8 cellular contexts compared by ENCODE assay signal in genomic region chr2:147843421-147843863, GRCh38. TPM values are rescaled to one million over a fixed set of nuclear protein-coding genes. Genes with fewer than 3 reads are reported as not detected.
DNase-seq lines count a peak whose midpoint lies in the region; TF ChIP-seq lines count a peak whose summit lies in the region.

No MANE protein-coding gene starts in this region.

- no peak overlapping the region for H3K27ac ChIP-seq in OCI-LY3 (ENCODE audit: low read length)
- peak overlapping the region; percentile 94 for H3K27ac ChIP-seq in epithelial cell of prostate

- H3K36me3 ChIP-seq in ES-I3 (ENCODE audit: insufficient read depth, low read length) = no peaks in the 10 kb centered on the region
- no peaks in the 10 kb centered on the region for H3K36me3 ChIP-seq in OCI-LY3 (replicated peaks; ENCODE audit: low read depth, low read length)

- H3K27me3 Mint-ChIP-seq in progenitor cell of endocrine pancreas = peaks cover 10% of the 10 kb centered on the region

- peak overlapping the region; percentile 77 for H3K4me3 ChIP-seq in OCI-LY3 (ENCODE audit: low read length)

- H3K79me2 ChIP-seq in OCI-LY3 (ENCODE audit: low read length) = peaks cover 5% of the 10 kb centered on the region; the same call in 1 of the 2 replicates

- H3K4me3 Mint-ChIP-seq in progenitor cell of endocrine pancreas (ENCODE audit: low read depth) = peak overlapping the region; percentile 99

- peak overlapping the region; percentile 64 for H3K4me2 ChIP-seq in OCI-LY3 (ENCODE audit: low read length)

- H3K36me3 Mint-ChIP-seq in progenitor cell of endocrine pancreas (ENCODE audit: insufficient read depth) = no peaks in the 10 kb centered on the region

- H3K4me1 ChIP-seq in ES-I3 (ENCODE audit: insufficient read depth, low read length) = peaks cover 6% of the 10 kb centered on the region
- H3K4me1 ChIP-seq in OCI-LY3 (ENCODE audit: low read length) = peaks cover 14% of the 10 kb centered on the region

- no peak overlapping the region for H2AFZ ChIP-seq in OCI-LY3 (ENCODE audit: low read depth, low read length)

- no peaks in the 10 kb centered on the region for H4K20me1 ChIP-seq in OCI-LY3 (ENCODE audit: insufficient read depth, low read length)

- H3K9ac ChIP-seq in ES-I3 (ENCODE audit: low read depth, low read length) (peak overlapping the region; percentile 78), OCI-LY3 (ENCODE audit: low read length) (no peak overlapping the region)

- H3K9me3 ChIP-seq in ES-I3 (ENCODE audit: control insufficient read depth, insufficient read depth, low read length) = no peaks in the 10 kb centered on the region; the same call in 1 of the 2 replicates
- no peaks in the 10 kb centered on the region for H3K9me3 ChIP-seq in OCI-LY3 (ENCODE audit: insufficient read depth, low read length)

- peaks cover 28% of the 10 kb centered on the region for H3K4me1 Mint-ChIP-seq in progenitor cell of endocrine pancreas (ENCODE audit: low read depth)

- H3K27ac Mint-ChIP-seq in progenitor cell of endocrine pancreas = peak overlapping the region; percentile 99

- TF ChIP-seq CTCF in OCI-LY3 (IDR thresholded peaks at IDR 0.05; ENCODE audit: low read depth, low read length) (no peak), progenitor cell of endocrine pancreas (IDR thresholded peaks at IDR 0.05; ENCODE audit: unreplicated experiment) (no peak)

- H3K9me3 Mint-ChIP-seq in progenitor cell of endocrine pancreas (ENCODE audit: low read depth) = no peaks in the 10 kb centered on the region

- no peak for DNase-seq in epithelial cell of prostate (ENCODE audit: low read depth, low spot score)
- DNase-seq in progenitor cell of endocrine pancreas (ENCODE audit: low spot score, unreplicated experiment) = no peak
- no peak for DNase-seq in central memory CD4-positive, alpha-beta T cell
- no peak for DNase-seq in Kasumi-1 (lab: John Stamatoyannopoulos, UW)
- DNase-seq in NOMO-1 treated with dmso at 0.1 percent for 144 hours (lab: John Stamatoyannopoulos, UW; ENCODE audit: unreplicated experiment) = no peak
- DNase-seq in NAMALWA (ENCODE audit: low spot score) = no peak

- H3K27me3 ChIP-seq in OCI-LY3 (ENCODE audit: low read depth, low read length) = 0 out of 2 replicates have a peak, but pooled peaks cover 7% of the 10 kb centered on the region

RNA-seq across cellular contexts. Expression of gene ACVR2A, which starts 1.4 kb away (rescaled TPM):
- 40.5 and 44.1 TPM in 2 replicates for total RNA-seq in progenitor cell of endocrine pancreas
